1 cellular context compared by ENCODE assay signal in genomic region chr2:144358979-144359541, GRCh38.
TF ChIP-seq lines count a peak whose summit lies in the region.

No MANE protein-coding gene starts in this region.

TF ChIP-seq in K562, 482 proteins besides CTCF, POLR2A, EP300 and RAD21 (continued from another document):
- no peak for TF ChIP-seq RHOXF2B (CRISPR knock-in tag; conservative IDR thresholded peaks at IDR 0.05)
- TF ChIP-seq TAF1 (IDR thresholded peaks at IDR 0.05; ENCODE audit: control insufficient read depth, extremely low read depth, insufficient read depth, low read length, severe bottlenecking): peak; percentile 28
- TF ChIP-seq ZNF445 (CRISPR knock-in tag; IDR thresholded peaks at IDR 0.05; ENCODE audit: low read depth): peak; percentile 86; the same call in 1 of the 2 replicates
- TF ChIP-seq ZNF408 (CRISPR knock-in tag; IDR thresholded peaks at IDR 0.05; ENCODE audit: low read depth): no peak
- TF ChIP-seq, protein P1, sequence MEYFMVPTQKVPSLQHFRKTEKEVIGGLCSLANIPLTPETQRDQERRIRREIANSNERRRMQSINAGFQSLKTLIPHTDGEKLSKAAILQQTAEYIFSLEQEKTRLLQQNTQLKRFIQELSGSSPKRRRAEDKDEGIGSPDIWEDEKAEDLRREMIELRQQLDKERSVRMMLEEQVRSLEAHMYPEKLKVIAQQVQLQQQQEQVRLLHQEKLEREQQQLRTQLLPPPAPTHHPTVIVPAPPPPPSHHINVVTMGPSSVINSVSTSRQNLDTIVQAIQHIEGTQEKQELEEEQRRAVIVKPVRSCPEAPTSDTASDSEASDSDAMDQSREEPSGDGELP (CRISPR knock-in tag; IDR thresholded peaks at IDR 0.05; ENCODE audit: borderline replicate concordance): no peak
- TF ChIP-seq RNF219 (CRISPR knock-in tag; IDR thresholded peaks at IDR 0.05): no peak
- TF ChIP-seq, protein P2, sequence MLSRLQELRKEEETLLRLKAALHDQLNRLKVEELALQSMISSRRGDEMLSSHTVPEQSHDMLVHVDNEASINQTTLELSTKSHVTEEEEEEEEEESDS (CRISPR knock-in tag; IDR thresholded peaks at IDR 0.05): peak; percentile 65
- 0 out of 2 replicates have a peak, but pooled peaks have one; percentile 28 for TF ChIP-seq SMARCE1 (IDR thresholded peaks at IDR 0.05)
- no peak for TF ChIP-seq NCOA6 (IDR thresholded peaks at IDR 0.05)
- no peak for TF ChIP-seq SNIP1 (IDR thresholded peaks at IDR 0.05; ENCODE audit: low read depth)
- TF ChIP-seq GTF2B (IDR thresholded peaks at IDR 0.05; ENCODE audit: extremely low read depth, insufficient read length): peak; percentile 51
- TF ChIP-seq, protein P3, sequence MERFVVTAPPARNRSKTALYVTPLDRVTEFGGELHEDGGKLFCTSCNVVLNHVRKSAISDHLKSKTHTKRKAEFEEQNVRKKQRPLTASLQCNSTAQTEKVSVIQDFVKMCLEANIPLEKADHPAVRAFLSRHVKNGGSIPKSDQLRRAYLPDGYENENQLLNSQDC (CRISPR knock-in tag; IDR thresholded peaks at IDR 0.05): peak; percentile 97
- TF ChIP-seq, protein P4, sequence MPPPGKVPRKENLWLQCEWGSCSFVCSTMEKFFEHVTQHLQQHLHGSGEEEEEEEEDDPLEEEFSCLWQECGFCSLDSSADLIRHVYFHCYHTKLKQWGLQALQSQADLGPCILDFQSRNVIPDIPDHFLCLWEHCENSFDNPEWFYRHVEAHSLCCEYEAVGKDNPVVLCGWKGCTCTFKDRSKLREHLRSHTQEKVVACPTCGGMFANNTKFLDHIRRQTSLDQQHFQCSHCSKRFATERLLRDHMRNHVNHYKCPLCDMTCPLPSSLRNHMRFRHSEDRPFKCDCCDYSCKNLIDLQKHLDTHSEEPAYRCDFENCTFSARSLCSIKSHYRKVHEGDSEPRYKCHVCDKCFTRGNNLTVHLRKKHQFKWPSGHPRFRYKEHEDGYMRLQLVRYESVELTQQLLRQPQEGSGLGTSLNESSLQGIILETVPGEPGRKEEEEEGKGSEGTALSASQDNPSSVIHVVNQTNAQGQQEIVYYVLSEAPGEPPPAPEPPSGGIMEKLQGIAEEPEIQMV (tag; conservative IDR thresholded peaks at IDR 0.05; ENCODE audit: low read depth): peak; percentile 70
- 0 out of 2 replicates have a peak, but pooled peaks have one; percentile 25 for TF ChIP-seq ETV5 (CRISPR knock-in tag; IDR thresholded peaks at IDR 0.05; ENCODE audit: low read depth)
- peak; percentile 90 for TF ChIP-seq KLF10 (CRISPR knock-in tag; IDR thresholded peaks at IDR 0.05)
- peak; percentile 65; the same call in 1 of the 2 replicates for TF ChIP-seq SMARCA4 (IDR thresholded peaks at IDR 0.05)
- peak; percentile 96 for TF ChIP-seq CHCHD3 (CRISPR knock-in tag; IDR thresholded peaks at IDR 0.05)
- peak; percentile 94 for TF ChIP-seq NFE2 (IDR thresholded peaks at IDR 0.05; ENCODE audit: low read depth)
- TF ChIP-seq NBN (IDR thresholded peaks at IDR 0.05; ENCODE audit: low read depth): peak; percentile 54; the same call in 1 of the 2 replicates
- peak in 1 of 2 experiments; percentile 53; a peak in 1 of 4 replicates for TF ChIP-seq KDM1A (IDR thresholded peaks at IDR 0.05)
- TF ChIP-seq, protein P5, sequence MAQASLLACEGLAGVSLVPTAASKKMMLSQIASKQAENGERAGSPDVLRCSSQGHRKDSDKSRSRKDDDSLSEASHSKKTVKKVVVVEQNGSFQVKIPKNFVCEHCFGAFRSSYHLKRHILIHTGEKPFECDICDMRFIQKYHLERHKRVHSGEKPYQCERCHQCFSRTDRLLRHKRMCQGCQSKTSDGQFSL (CRISPR knock-in tag; IDR thresholded peaks at IDR 0.05): no peak
- TF ChIP-seq, protein P5 (tag; IDR thresholded peaks at IDR 0.05): no peak
- TF ChIP-seq RCOR1 (IDR thresholded peaks at IDR 0.05; ENCODE audit: borderline replicate concordance in 1 of 2, low read depth in 2 of 2, low read length in 2 of 2): peak in 1 of 2 experiments; percentile 62; a peak in 1 of 4 replicates
- TF ChIP-seq ZNF644 (tag; IDR thresholded peaks at IDR 0.05; ENCODE audit: low read depth): no peak
- no peak for TF ChIP-seq DIDO1 (tag; IDR thresholded peaks at IDR 0.05; ENCODE audit: low read depth)
- TF ChIP-seq NCOA1 (IDR thresholded peaks at IDR 0.05; ENCODE audit: low read depth): no peak; the same call in 1 of the 2 replicates
- TF ChIP-seq DPF2 (IDR thresholded peaks at IDR 0.05): peak; percentile 70
- peak; percentile 96 for TF ChIP-seq CBX1 (IDR thresholded peaks at IDR 0.05; ENCODE audit: low read depth)
- peak; percentile 94 for TF ChIP-seq SMAD1 (IDR thresholded peaks at IDR 0.05; ENCODE audit: low read depth, low read length, partially characterized antibody)
- TF ChIP-seq ZNF239 (CRISPR knock-in tag; IDR thresholded peaks at IDR 0.05): peak; percentile 24; the same call in 1 of the 2 replicates
- peak; percentile 83 for TF ChIP-seq GTF2F1 (IDR thresholded peaks at IDR 0.05; ENCODE audit: low read depth, low read length)
- TF ChIP-seq ZBTB17 (CRISPR knock-in tag; IDR thresholded peaks at IDR 0.05): 0 out of 2 replicates have a peak, but pooled peaks have one; percentile 30
- no peak for TF ChIP-seq KAT7 (CRISPR knock-in tag; IDR thresholded peaks at IDR 0.05; ENCODE audit: borderline replicate concordance)
- TF ChIP-seq MIER1 (IDR thresholded peaks at IDR 0.05; ENCODE audit: low read depth): peak; percentile 29; the same call in 1 of the 2 replicates
- TF ChIP-seq TAF9B (IDR thresholded peaks at IDR 0.05; ENCODE audit: partially characterized antibody): peak; percentile 55
- TF ChIP-seq CBFA2T3 (IDR thresholded peaks at IDR 0.05): 0 out of 2 replicates have a peak, but pooled peaks have one; percentile 9
- TF ChIP-seq RBM14 (IDR thresholded peaks at IDR 0.05; ENCODE audit: borderline replicate concordance, insufficient read depth, low read depth, low read length): no peak
- no peak for TF ChIP-seq HNRNPH1 (optimal IDR thresholded peaks at IDR 0.05; ENCODE audit: low read depth, low read length)
- TF ChIP-seq KDM4B (IDR thresholded peaks at IDR 0.05; ENCODE audit: borderline replicate concordance in 2 of 2, low read depth in 1 of 2): peak in 1 of 2 experiments; percentile 77; a peak in 1 of 4 replicates
- TF ChIP-seq, protein P6, sequence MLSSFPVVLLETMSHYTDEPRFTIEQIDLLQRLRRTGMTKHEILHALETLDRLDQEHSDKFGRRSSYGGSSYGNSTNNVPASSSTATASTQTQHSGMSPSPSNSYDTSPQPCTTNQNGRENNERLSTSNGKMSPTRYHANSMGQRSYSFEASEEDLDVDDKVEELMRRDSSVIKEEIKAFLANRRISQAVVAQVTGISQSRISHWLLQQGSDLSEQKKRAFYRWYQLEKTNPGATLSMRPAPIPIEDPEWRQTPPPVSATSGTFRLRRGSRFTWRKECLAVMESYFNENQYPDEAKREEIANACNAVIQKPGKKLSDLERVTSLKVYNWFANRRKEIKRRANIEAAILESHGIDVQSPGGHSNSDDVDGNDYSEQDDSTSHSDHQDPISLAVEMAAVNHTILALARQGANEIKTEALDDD (IDR thresholded peaks at IDR 0.05): peak; percentile 39; the same call in 1 of the 2 replicates
- peak; percentile 24; the same call in 1 of the 2 replicates for TF ChIP-seq VEZF1 (CRISPR knock-in tag; IDR thresholded peaks at IDR 0.05)
- no peak for TF ChIP-seq ZSCAN29 (IDR thresholded peaks at IDR 0.05)
- no peak for TF ChIP-seq SRSF1 (IDR thresholded peaks at IDR 0.05; ENCODE audit: low read depth, low read length)
- TF ChIP-seq, protein P7, sequence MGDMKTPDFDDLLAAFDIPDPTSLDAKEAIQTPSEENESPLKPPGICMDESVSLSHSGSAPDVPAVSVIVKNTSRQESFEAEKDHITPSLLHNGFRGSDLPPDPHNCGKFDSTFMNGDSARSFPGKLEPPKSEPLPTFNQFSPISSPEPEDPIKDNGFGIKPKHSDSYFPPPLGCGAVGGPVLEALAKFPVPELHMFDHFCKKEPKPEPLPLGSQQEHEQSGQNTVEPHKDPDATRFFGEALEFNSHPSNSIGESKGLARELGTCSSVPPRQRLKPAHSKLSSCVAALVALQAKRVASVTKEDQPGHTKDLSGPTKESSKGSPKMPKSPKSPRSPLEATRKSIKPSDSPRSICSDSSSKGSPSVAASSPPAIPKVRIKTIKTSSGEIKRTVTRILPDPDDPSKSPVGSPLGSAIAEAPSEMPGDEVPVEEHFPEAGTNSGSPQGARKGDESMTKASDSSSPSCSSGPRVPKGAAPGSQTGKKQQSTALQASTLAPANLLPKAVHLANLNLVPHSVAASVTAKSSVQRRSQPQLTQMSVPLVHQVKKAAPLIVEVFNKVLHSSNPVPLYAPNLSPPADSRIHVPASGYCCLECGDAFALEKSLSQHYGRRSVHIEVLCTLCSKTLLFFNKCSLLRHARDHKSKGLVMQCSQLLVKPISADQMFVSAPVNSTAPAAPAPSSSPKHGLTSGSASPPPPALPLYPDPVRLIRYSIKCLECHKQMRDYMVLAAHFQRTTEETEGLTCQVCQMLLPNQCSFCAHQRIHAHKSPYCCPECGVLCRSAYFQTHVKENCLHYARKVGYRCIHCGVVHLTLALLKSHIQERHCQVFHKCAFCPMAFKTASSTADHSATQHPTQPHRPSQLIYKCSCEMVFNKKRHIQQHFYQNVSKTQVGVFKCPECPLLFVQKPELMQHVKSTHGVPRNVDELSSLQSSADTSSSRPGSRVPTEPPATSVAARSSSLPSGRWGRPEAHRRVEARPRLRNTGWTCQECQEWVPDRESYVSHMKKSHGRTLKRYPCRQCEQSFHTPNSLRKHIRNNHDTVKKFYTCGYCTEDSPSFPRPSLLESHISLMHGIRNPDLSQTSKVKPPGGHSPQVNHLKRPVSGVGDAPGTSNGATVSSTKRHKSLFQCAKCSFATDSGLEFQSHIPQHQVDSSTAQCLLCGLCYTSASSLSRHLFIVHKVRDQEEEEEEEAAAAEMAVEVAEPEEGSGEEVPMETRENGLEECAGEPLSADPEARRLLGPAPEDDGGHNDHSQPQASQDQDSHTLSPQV (IDR thresholded peaks at IDR 0.05): 0 out of 2 replicates have a peak, but pooled peaks have one; percentile 41
